Comparison of ENCODE assay signal across 1 cellular context in genomic region chr4:71833175-71833900, GRCh38.
TF ChIP-seq lines count a peak whose summit lies in the region.

No MANE protein-coding gene starts in this region.

TF ChIP-seq in GM23338, 12 proteins besides CTCF, POLR2A, EP300 and RAD21 (continued from another document):
- TF ChIP-seq ZNF462 (CRISPR knock-in tag; IDR thresholded peaks at IDR 0.05): no peak
- TF ChIP-seq EZH2phosphoT487 (IDR thresholded peaks at IDR 0.05; ENCODE audit: unreplicated experiment): no peak
- no peak for TF ChIP-seq JUNB (IDR thresholded peaks at IDR 0.05; ENCODE audit: unreplicated experiment)
